14 cellular contexts compared by ENCODE assay signal in the genomic region with DNA sequence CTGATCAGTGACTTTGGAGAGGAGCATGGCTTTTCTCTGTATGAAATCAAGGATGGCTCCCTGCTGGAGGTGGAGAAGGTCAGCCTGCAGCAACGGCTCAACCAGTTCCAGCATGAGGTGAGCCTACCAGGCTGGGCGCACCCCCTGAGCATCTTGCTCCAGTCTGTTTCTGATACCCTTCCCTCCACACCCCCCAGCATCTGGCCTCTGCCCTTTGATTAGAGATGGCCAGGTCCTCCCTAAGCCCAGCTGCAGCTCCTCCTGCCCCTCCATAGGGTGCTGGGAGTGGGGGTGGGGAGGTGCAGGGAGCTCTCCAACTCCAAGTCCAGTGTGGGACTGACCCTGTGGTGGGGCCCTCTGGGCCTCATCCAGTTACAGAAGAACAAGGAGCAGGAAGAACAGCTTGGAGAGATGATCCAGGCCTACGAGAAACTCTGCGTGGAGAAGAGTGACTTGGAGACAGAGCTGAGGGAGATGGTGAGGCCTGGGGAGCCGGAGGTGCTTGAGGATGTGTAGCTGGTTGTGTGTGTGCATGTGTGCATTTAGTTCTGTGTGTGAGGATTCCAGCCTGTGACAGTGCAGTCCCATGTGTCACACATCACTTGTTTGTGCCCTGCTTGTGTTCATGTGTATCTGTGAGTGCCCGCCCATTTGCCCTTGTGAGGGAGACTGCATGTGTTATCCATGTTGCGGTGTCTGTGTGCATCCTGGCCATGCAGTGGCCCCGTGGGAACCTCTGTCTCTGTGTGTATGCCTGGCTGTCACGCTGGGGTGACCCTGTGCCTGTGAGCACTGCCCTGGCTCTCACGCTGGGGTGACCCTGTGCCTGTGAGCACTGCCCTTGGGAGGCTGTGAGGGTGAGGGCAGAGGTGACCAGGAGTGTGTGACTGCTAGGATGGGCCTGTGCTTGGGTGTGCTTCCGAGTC. TPM values are rescaled to one million over a fixed set of nuclear protein-coding genes. Genes with fewer than 3 reads are reported as not detected.
DNase-seq lines count a peak whose midpoint lies in the region; ATAC-seq, FAIRE-seq and TF ChIP-seq lines count a peak whose summit lies in the region.
"Had no signal": no experiment of that assay in that cellular context is flagged by ENCODE, and none has a peak within 500 bp of the region (broad histone marks: within the 10 kb centered on the region; RNA-seq: fewer than 3 reads in every experiment).

No MANE protein-coding gene starts in this region.

- ATAC-seq in A549 = 0 out of 6 replicates have a peak, but pooled peaks of 1 of the 2 experiments have one; percentile 2
- ATAC-seq in naive thymus-derived CD8-positive, alpha-beta T cell = no peak
- ATAC-seq: sciatic nerve had no signal

- H3K9me3 Mint-ChIP-seq in CD8-positive, alpha-beta memory T cell = no peaks in the 10 kb centered on the region
- H3K9me3 Mint-ChIP-seq in activated naive CD8-positive, alpha-beta T cell treated with anti-CD3 and anti-CD28 coated beads for 36 hours = no peaks in the 10 kb centered on the region
- H3K9me3 Mint-ChIP-seq in naive thymus-derived CD8-positive, alpha-beta T cell = no peaks in the 10 kb centered on the region

- H3K27ac ChIP-seq in A549 = no peak overlapping the region
- no peak overlapping the region for H3K27ac ChIP-seq in CD8-positive, alpha-beta memory T cell (ENCODE audit: low read depth, low read length)
- no peak overlapping the region for H3K27ac ChIP-seq in suprapubic skin
- H3K27ac ChIP-seq in prostate gland = no peak overlapping the region

- no peaks in the 10 kb centered on the region for H3K36me3 ChIP-seq in CD8-positive, alpha-beta memory T cell (ENCODE audit: insufficient read depth, low read length)
- peaks cover 25% of the 10 kb centered on the region for H3K36me3 ChIP-seq in suprapubic skin
- no peaks in the 10 kb centered on the region for H3K36me3 ChIP-seq in prostate gland

- POLR2A ChIA-PET in A549 (lab: Yijun Ruan, JAX) = no interaction called here
- POLR2A ChIA-PET in CD8-positive, alpha-beta memory T cell (lab: Charles Lee) = interaction anchor here (0.6 to 1.1 kb wide), 2 partner anchors 36 to 250 kb away, joined by 3 read pairs; partner anchors contain the start of gene TBX21
- POLR2A ChIA-PET in naive thymus-derived CD8-positive, alpha-beta T cell (lab: Charles Lee) = interaction anchor here (0.6 kb wide), 3 partner anchors 182 to 193 kb away, joined by 3 to 7 read pairs (median 3); no protein-coding TSS in a partner anchor

- TF ChIP-seq POLR2A in A549 (IDR thresholded peaks at IDR 0.05; ENCODE audit: low read length) = no peak
- TF ChIP-seq POLR2A in suprapubic skin (IDR thresholded peaks at IDR 0.05) = no peak
- TF ChIP-seq POLR2A in prostate gland (IDR thresholded peaks at IDR 0.05) = no peak

- H3K4me3 Mint-ChIP-seq in CD8-positive, alpha-beta memory T cell = peak overlapping the region in 5 of 7 donors; percentile 44 to 82 (median 62)
- H3K4me3 Mint-ChIP-seq in activated naive CD8-positive, alpha-beta T cell treated with anti-CD3 and anti-CD28 coated beads for 36 hours = peak overlapping the region; percentile 30
- H3K4me3 Mint-ChIP-seq in naive thymus-derived CD8-positive, alpha-beta T cell = peak overlapping the region in 6 of 10 donors; percentile 3 to 58 (median 26)

- no peaks in the 10 kb centered on the region for H3K9me3 ChIP-seq in A549
- no peaks in the 10 kb centered on the region for H3K9me3 ChIP-seq in CD8-positive, alpha-beta memory T cell (ENCODE audit: low read length)
- no peaks in the 10 kb centered on the region for H3K9me3 ChIP-seq in suprapubic skin
- no peaks in the 10 kb centered on the region for H3K9me3 ChIP-seq in prostate gland

- intact Hi-C loops in prostate gland (cut with DNase I) = loop anchor here (10.0 kb wide), 1 partner anchor 108 kb away; no protein-coding TSS in a partner anchor

- no peak overlapping the region for H3K4me2 ChIP-seq in A549

- peaks cover 54 to 71% (median 58%) of the 10 kb centered on the region in 3 donors for H3K4me1 Mint-ChIP-seq in CD8-positive, alpha-beta memory T cell
- H3K4me1 Mint-ChIP-seq in activated naive CD8-positive, alpha-beta T cell treated with anti-CD3 and anti-CD28 coated beads for 36 hours = peaks cover 69% of the 10 kb centered on the region
- peaks cover 26 to 52% (median 39%) of the 10 kb centered on the region in 4 donors for H3K4me1 Mint-ChIP-seq in naive thymus-derived CD8-positive, alpha-beta T cell

- peaks cover 0 to 4% (median 0%) of the 10 kb centered on the region in 3 donors for H3K36me3 Mint-ChIP-seq in CD8-positive, alpha-beta memory T cell
- H3K36me3 Mint-ChIP-seq in activated naive CD8-positive, alpha-beta T cell treated with anti-CD3 and anti-CD28 coated beads for 36 hours = peaks cover 7% of the 10 kb centered on the region
- no peaks in the 10 kb centered on the region for H3K36me3 Mint-ChIP-seq in naive thymus-derived CD8-positive, alpha-beta T cell

- H3K4me1 ChIP-seq in A549 = peaks cover 13% of the 10 kb centered on the region
- H3K4me1 ChIP-seq in CD8-positive, alpha-beta memory T cell (ENCODE audit: insufficient read depth, low read length) = peaks cover 51% of the 10 kb centered on the region
- peaks cover 30% of the 10 kb centered on the region for H3K4me1 ChIP-seq in suprapubic skin
- no peaks in the 10 kb centered on the region for H3K4me1 ChIP-seq in prostate gland (replicated peaks)

- TF ChIP-seq EP300 in A549 (IDR thresholded peaks at IDR 0.05) (no peak), suprapubic skin (IDR thresholded peaks at IDR 0.05) (no peak)

- H3K27ac Mint-ChIP-seq in CD8-positive, alpha-beta memory T cell = peak overlapping the region; percentile 21 to 90 (median 65)
- H3K27ac Mint-ChIP-seq in activated naive CD8-positive, alpha-beta T cell treated with anti-CD3 and anti-CD28 coated beads for 36 hours = peak overlapping the region; percentile 43
- H3K27ac Mint-ChIP-seq in naive thymus-derived CD8-positive, alpha-beta T cell = peak overlapping the region in 2 of 10 donors; percentile 25 to 88

- CTCF ChIA-PET in A549 (lab: Yijun Ruan, JAX) = interaction anchor here (0.9 to 7.3 kb wide), 23 partner anchors 9 to 208 kb away, joined by 3 to 130 read pairs (median 6); partner anchors contain the start of gene TBX21
- CTCF ChIA-PET in CD8-positive, alpha-beta memory T cell (lab: Charles Lee) = interaction anchor here (0.8 to 7.2 kb wide), 12 partner anchors 9 to 93 kb away, joined by 3 to 84 read pairs (median 4); partner anchors contain the start of genes KPNB1 and TBX21

- TF ChIP-seq RAD21 in A549 (conservative IDR thresholded peaks at IDR 0.05 in 1 of 2, IDR thresholded peaks at IDR 0.05 in 1 of 2) = no peak

- H3K27me3 ChIP-seq in CD8-positive, alpha-beta memory T cell (ENCODE audit: insufficient read depth, low read length, poor library complexity, severe bottlenecking) = no peaks in the 10 kb centered on the region
- no peaks in the 10 kb centered on the region for H3K27me3 ChIP-seq in suprapubic skin
- H3K27me3 ChIP-seq in prostate gland (replicated peaks; ENCODE audit: insufficient read depth) = no peaks in the 10 kb centered on the region

- WGBS in A549 (ENCODE audit: missing lambda C conversion rate) = 77% methylated on average over 11 of the region's 11 CpGs
- WGBS in suprapubic skin = 65% methylated on average over 8 of the region's 11 CpGs
- 85% methylated on average over 11 of the region's 11 CpGs for WGBS in prostate gland

- H3K4me3 ChIP-seq in A549 (no peak overlapping the region), suprapubic skin (no peak overlapping the region), prostate gland (no peak overlapping the region)
- no peak overlapping the region for H3K4me3 ChIP-seq in CD8-positive, alpha-beta memory T cell (ENCODE audit: low read length)

- TF ChIP-seq CTCF in A549 (IDR thresholded peaks at IDR 0.05) (no peak), suprapubic skin (IDR thresholded peaks at IDR 0.05) (no peak), prostate gland (IDR thresholded peaks at IDR 0.05) (no peak)

- H3K27me3 Mint-ChIP-seq in CD8-positive, alpha-beta memory T cell = peaks cover 0 to 2% of the 10 kb centered on the region in 2 donors
- H3K27me3 Mint-ChIP-seq in activated naive CD8-positive, alpha-beta T cell treated with anti-CD3 and anti-CD28 coated beads for 36 hours = no peaks in the 10 kb centered on the region
- H3K27me3 Mint-ChIP-seq in naive thymus-derived CD8-positive, alpha-beta T cell = no peaks in the 10 kb centered on the region

- no peak for FAIRE-seq in A549 (lab: Jason Lieb, UNC)

- DNase-seq in A549 (ENCODE audit: low read depth in 1 of 2, low spot score in 1 of 2) (no peak), suprapubic skin (ENCODE audit: low spot score in 2 of 2) (no peak), putamen (ENCODE audit: low spot score) (no peak), SK-N-DZ (ENCODE audit: low spot score) (no peak), prostate gland (ENCODE audit: low spot score) (no peak)
- no peak for DNase-seq in CD8-positive, alpha-beta memory T cell
- no peak for DNase-seq in activated naive CD8-positive, alpha-beta T cell treated with anti-CD3 and anti-CD28 coated beads for 36 hours
- DNase-seq in naive thymus-derived CD8-positive, alpha-beta T cell = peak in 1 of 10 donors; percentile 56
- DNase-seq: activated CD8-positive, alpha-beta memory T cell treated with anti-CD3 and anti-CD28 coated beads, Interleukin-2, amount 50 U/mL, for 48 hours; NCI-H1417 treated with DMSO at 0.1 percent for 48 hours; NCI-H510A treated with DMSO at 0.1 percent for 48 hours had no signal

RNA-seq across cellular contexts. Expression of gene TBKBP1, which starts 3.0 kb away (rescaled TPM):
- polyA plus RNA-seq in A549 (2011; rRNA removed) = 3.3 and 3.4 TPM in 2 replicates
- 5.8 and 8.3 TPM in 2 replicates for polyA plus RNA-seq in A549 (2012; cell fraction: cytosol; rRNA removed)
- 12.9 and 18.7 TPM in 2 replicates for polyA plus RNA-seq in A549 (2012; cell fraction: nucleus; rRNA removed)
- 7.1 to 9.5 TPM (median 9.3 TPM) in 3 replicates for polyA plus RNA-seq in A549 (2017; fragmentation: RNase III; extraction: RNeasy Plus Mini Kit Qiagen cat#74134 plus additional on column Dnase treatment)
- 3.0 and 3.7 TPM in 2 replicates for polyA minus RNA-seq in A549 (2011; rRNA and poly(A)+ RNA removed)
- total RNA-seq in CD8-positive, alpha-beta memory T cell = 1 to 10 TPM; 6.6 to 6.7 TPM
- 1.8 TPM for polyA plus RNA-seq in CD8-positive, alpha-beta memory T cell
- total RNA-seq in activated naive CD8-positive, alpha-beta T cell treated with anti-CD3 and anti-CD28 coated beads for 36 hours = 10 to 100 TPM; 11.7 to 11.9 TPM
- 1 to 10 TPM; 1.4 to 3.1 TPM for total RNA-seq in naive thymus-derived CD8-positive, alpha-beta T cell
- polyA plus RNA-seq in naive thymus-derived CD8-positive, alpha-beta T cell = under 1 TPM in 2 of 3 donors, not detected in 1; 0.07 to 0.59 TPM
- 10 to 100 TPM in 1 of 4 donors, 1 to 10 TPM in 3; 4.9 to 10.5 (median 8.4) TPM for total RNA-seq in suprapubic skin
- polyA plus RNA-seq in SK-N-DZ (2014; cell fraction: cytosol; rRNA removed) = 18.5 and 42.6 TPM in 2 replicates
- 70.4 and 79.3 TPM in 2 replicates for polyA plus RNA-seq in SK-N-DZ (2014; cell fraction: nucleus; rRNA removed)
- total RNA-seq in prostate gland = 10 to 100 TPM in 1 of 2 donors, 1 to 10 TPM in 1; 9.5 to 15.3 TPM

RNA-seq across cellular contexts. Expression of gene TBX21, which starts 36.1 kb away (rescaled TPM):
- 0.03 TPM in 1 of 2 replicates, not detected in the other for polyA plus RNA-seq in A549 (2011; rRNA removed)
- polyA plus RNA-seq in A549 (2012; cell fraction: cytosol; rRNA removed) = 0.04 TPM in 1 of 2 replicates, not detected in the other
- polyA plus RNA-seq in A549 (2012; cell fraction: nucleus; rRNA removed) = 0.02 TPM in 1 of 2 replicates, not detected in the other
- 0.04 TPM in 1 of 3 replicates, not detected in the others for polyA plus RNA-seq in A549 (2017; fragmentation: RNase III; extraction: RNeasy Plus Mini Kit Qiagen cat#74134 plus additional on column Dnase treatment)
- polyA minus RNA-seq in A549 (2011; rRNA and poly(A)+ RNA removed) = not detected in 2 replicates
- total RNA-seq in CD8-positive, alpha-beta memory T cell = 10 to 100 TPM; 37.8 to 39.8 TPM
- 59.6 TPM for polyA plus RNA-seq in CD8-positive, alpha-beta memory T cell
- 10 to 100 TPM; 61.7 to 61.9 TPM for total RNA-seq in activated naive CD8-positive, alpha-beta T cell treated with anti-CD3 and anti-CD28 coated beads for 36 hours
- total RNA-seq in naive thymus-derived CD8-positive, alpha-beta T cell = 1 to 10 TPM; 1.6 to 2.1 TPM
- 10 to 100 TPM in 1 of 3 donors, 1 to 10 TPM in 1, under 1 TPM in 1; 0.42 to 27.4 (median 1.3) TPM for polyA plus RNA-seq in naive thymus-derived CD8-positive, alpha-beta T cell
- total RNA-seq in suprapubic skin = under 1 TPM in 1 of 4 donors, not detected in 3; 0.80 TPM
- polyA plus RNA-seq in SK-N-DZ (2014; cell fraction: cytosol; rRNA removed) = not detected in 2 replicates
- not detected in 2 replicates for polyA plus RNA-seq in SK-N-DZ (2014; cell fraction: nucleus; rRNA removed)
- under 1 TPM; 0.27 to 0.45 TPM for total RNA-seq in prostate gland
- total RNA-seq: RPMI7951 had no signal
- polyA plus RNA-seq: aorta had no signal

RNA-seq across cellular contexts. Expression of gene KPNB1, which starts 47.3 kb away (rescaled TPM):
- polyA plus RNA-seq in A549 (2011; rRNA removed) (358 and 452 TPM in 2 replicates), A549 (2017; fragmentation: RNase III; extraction: RNeasy Plus Mini Kit Qiagen cat#74134 plus additional on column Dnase treatment) (315 to 338 TPM (median 320 TPM) in 3 replicates)
- 106 and 139 TPM in 2 replicates for polyA plus RNA-seq in A549 (2012; cell fraction: cytosol; rRNA removed)
- 126 and 194 TPM in 2 replicates for polyA plus RNA-seq in A549 (2012; cell fraction: nucleus; rRNA removed)
- 388 and 417 TPM in 2 replicates for polyA minus RNA-seq in A549 (2011; rRNA and poly(A)+ RNA removed)
- total RNA-seq in CD8-positive, alpha-beta memory T cell = 100 to 1,000 TPM; 907 to 915 TPM
- 35.9 TPM for polyA plus RNA-seq in CD8-positive, alpha-beta memory T cell
- 100 to 1,000 TPM; 886 to 911 TPM for total RNA-seq in activated naive CD8-positive, alpha-beta T cell treated with anti-CD3 and anti-CD28 coated beads for 36 hours
- total RNA-seq in naive thymus-derived CD8-positive, alpha-beta T cell = 100 to 1,000 TPM; 217 to 252 TPM
- 10 to 100 TPM; 22.8 to 32.2 (median 25.7) TPM for polyA plus RNA-seq in naive thymus-derived CD8-positive, alpha-beta T cell
- total RNA-seq in suprapubic skin (100 to 1,000 TPM; 100 to 162 (median 139) TPM), prostate gland (100 to 1,000 TPM; 148 to 239 TPM)
- 283 and 411 TPM in 2 replicates for polyA plus RNA-seq in SK-N-DZ (2014; cell fraction: cytosol; rRNA removed)
- polyA plus RNA-seq in SK-N-DZ (2014; cell fraction: nucleus; rRNA removed) = 203 and 285 TPM in 2 replicates

Comparison
In these comparisons a context has a peak if more than half of its experiments do, and no peak if none do; other contexts are left out.
1. RNA of gene TBX21, which starts 36.1 kb away (total RNA-seq): 61.7 to 61.9 TPM in activated naive CD8-positive, alpha-beta T cell treated with anti-CD3 and anti-CD28 coated beads for 36 hours and 37.8 to 39.8 TPM in CD8-positive, alpha-beta memory T cell; 1.6 to 2.1 TPM in naive thymus-derived CD8-positive, alpha-beta T cell, 0.27 to 0.45 TPM in prostate gland and 0.80 TPM in suprapubic skin; every median in the first group is over 10 times any median in the second.
2. Peak in every context shown above with its lines, with median percentiles within 50 percentile points of each other: H3K4me3 Mint-ChIP-seq.